2 cellular contexts compared by ENCODE assay signal in genomic region chr15:39582286-39582976, GRCh38.
TF ChIP-seq lines count a peak whose summit lies in the region.

No MANE protein-coding gene starts in this region.

TF ChIP-seq in SK-N-SH, 30 proteins besides CTCF, POLR2A, EP300 and RAD21 (continued from another document):
- 0 out of 2 replicates have a peak, but pooled peaks have one; percentile 19 for TF ChIP-seq MAX (IDR thresholded peaks at IDR 0.05; ENCODE audit: low read depth)
- TF ChIP-seq ZBTB33 (IDR thresholded peaks at IDR 0.05; ENCODE audit: borderline replicate concordance, low read depth), result no peak
- TF ChIP-seq NFIC (IDR thresholded peaks at IDR 0.05; ENCODE audit: borderline replicate concordance), result peak; percentile 59
- TF ChIP-seq MEF2A (IDR thresholded peaks at IDR 0.05; ENCODE audit: borderline replicate concordance, low read depth), result no peak
- TF ChIP-seq EZH2phosphoT487 (IDR thresholded peaks at IDR 0.05; ENCODE audit: borderline replicate concordance, low read depth), result no peak
- TF ChIP-seq TCF12 (IDR thresholded peaks at IDR 0.05), result no peak
- no peak for TF ChIP-seq FOXM1 (IDR thresholded peaks at IDR 0.05; ENCODE audit: low read depth)
- no peak for TF ChIP-seq USF2 (IDR thresholded peaks at IDR 0.05; ENCODE audit: borderline replicate concordance, low read depth, low read length)
- no peak for TF ChIP-seq POLR2AphosphoS5 (IDR thresholded peaks at IDR 0.05; ENCODE audit: low read depth, low read length)
- TF ChIP-seq ELF1 (IDR thresholded peaks at IDR 0.05), result no peak
- no peak for TF ChIP-seq RCOR1 (IDR thresholded peaks at IDR 0.05; ENCODE audit: low read length)

TF ChIP-seq in SK-N-SH treated with all-trans-retinoic acid at 6 μM for 48 hours, 23 proteins besides CTCF, POLR2A, EP300 and RAD21 (continued from another document):
- no peak for TF ChIP-seq CSRNP3 (CRISPR knock-in tag; IDR thresholded peaks at IDR 0.05)
- no peak for TF ChIP-seq OSR1 (CRISPR knock-in tag; IDR thresholded peaks at IDR 0.05)
